21 cellular contexts compared by ENCODE assay signal in genomic region chrX:117834076-117834475, GRCh38.
DNase-seq lines count a peak whose midpoint lies in the region; ATAC-seq, FAIRE-seq and TF ChIP-seq lines count a peak whose summit lies in the region.
"Had no signal": no experiment of that assay in that cellular context is flagged by ENCODE, and none has a peak within 500 bp of the region (broad histone marks: within the 10 kb centered on the region; RNA-seq: fewer than 3 reads in every experiment).

No MANE protein-coding gene starts in this region.

- peak; percentile 91 for ATAC-seq in mucosa of descending colon
- ATAC-seq: A549, GM12878, GM23338, HCT116 had no signal

- H3K4me1 ChIP-seq in mucosa of descending colon (ENCODE audit: low read depth) (no peaks in the 10 kb centered on the region), BE2C (no peaks in the 10 kb centered on the region), Caco-2 (no peaks in the 10 kb centered on the region)
- H3K4me1 ChIP-seq: A549 had no signal

- no peak overlapping the region for H3K4me3 Mint-ChIP-seq in Caco-2 (ENCODE audit: unreplicated experiment)
- H3K4me3 Mint-ChIP-seq: CD4-positive, alpha-beta memory T cell; GM23338; H9 had no signal

- H3K4me1 Mint-ChIP-seq in Caco-2 (ENCODE audit: low read depth, unreplicated experiment): no peaks in the 10 kb centered on the region
- H3K4me1 Mint-ChIP-seq: CD4-positive, alpha-beta memory T cell; GM23338; H9 had no signal

- intact Hi-C loops in mucosa of descending colon (cut with DNase I, micrococcal nuclease) (no loop called here), Caco-2 (cut with micrococcal nuclease; ENCODE audit: unreplicated experiment) (no loop called here)

- TF ChIP-seq CTCF in mucosa of descending colon (IDR thresholded peaks at IDR 0.05): no peak
- no peak for TF ChIP-seq CTCF in BE2C (IDR thresholded peaks at IDR 0.05; ENCODE audit: low read depth, low read length)
- no peak for TF ChIP-seq CTCF in Caco-2 (IDR thresholded peaks at IDR 0.05; ENCODE audit: insufficient read depth in 1 of 2, low read depth in 1 of 2, low read length in 1 of 2, severe bottlenecking in 1 of 2, unreplicated experiment in 1 of 2)

- H3K9me3 Mint-ChIP-seq in Caco-2 (ENCODE audit: unreplicated experiment): no peaks in the 10 kb centered on the region

- POLR2A ChIA-PET in Caco-2 (lab: Charles Lee): no interaction called here

- peak; percentile 28 for FAIRE-seq in colon (lab: Jason Lieb, UNC)
- FAIRE-seq: A549, G401.6, GM12878 had no signal

- H3K27ac Mint-ChIP-seq in Caco-2 (ENCODE audit: unreplicated experiment): no peak overlapping the region
- H3K27ac Mint-ChIP-seq: CD4-positive, alpha-beta memory T cell; GM23338; H9 had no signal

- no TSS peak for BruUV-seq in Caco-2 (replicated peaks; lab: Mats Ljungman, UMichigan)

- DNase-seq in HuH-7 (ENCODE audit: low spot score) (peak; percentile 7), mucosa of descending colon (peak in 1 of 3 donors; percentile 15), NCI-H1930 (lab: John Stamatoyannopoulos, UW) (no peak), BE2C (no peak), occipital lobe (lab: John Stamatoyannopoulos, UW) (no peak), Caco-2 (no peak)
- DNase-seq: 8988T; ACHN; AML-193; C1 segment of cervical spinal cord; CD4-positive, alpha-beta memory T cell; COR-L47; DMS153; DND-41; H9 had no signal

- H3K9me3 ChIP-seq in mucosa of descending colon: no peaks in the 10 kb centered on the region
- H3K9me3 ChIP-seq in BE2C: no peaks in the 10 kb centered on the region
- no peaks in the 10 kb centered on the region for H3K9me3 ChIP-seq in Caco-2
- H3K9me3 ChIP-seq: A549 had no signal

- CTCF ChIA-PET in Caco-2 (lab: Charles Lee): no interaction called here

- H3K36me3 ChIP-seq in mucosa of descending colon (ENCODE audit: low read depth): no peaks in the 10 kb centered on the region
- H3K36me3 ChIP-seq in BE2C: no peaks in the 10 kb centered on the region
- H3K36me3 ChIP-seq in Caco-2 (ENCODE audit: control insufficient read depth, insufficient read depth, low read length): no peaks in the 10 kb centered on the region

- H3K36me3 Mint-ChIP-seq in Caco-2 (ENCODE audit: insufficient read depth, unreplicated experiment): no peaks in the 10 kb centered on the region
- H3K36me3 Mint-ChIP-seq: CD4-positive, alpha-beta memory T cell had no signal

- H3K4me3 ChIP-seq in mucosa of descending colon (no peak overlapping the region), BE2C (ENCODE audit: low read depth, low read length) (no peak overlapping the region), Caco-2 (ENCODE audit: low read depth, low read length) (no peak overlapping the region)
- H3K4me3 ChIP-seq: A549, GM12878, GM23338 had no signal

- H3K27me3 Mint-ChIP-seq in Caco-2 (ENCODE audit: insufficient read depth, unreplicated experiment): peaks cover 2% of the 10 kb centered on the region
- H3K27me3 Mint-ChIP-seq: CD4-positive, alpha-beta memory T cell had no signal

- H3K27me3 ChIP-seq in BE2C (no peaks in the 10 kb centered on the region), Caco-2 (replicated peaks; ENCODE audit: control insufficient read depth, insufficient read depth, low read length) (no peaks in the 10 kb centered on the region)
